10 cellular contexts compared by ENCODE assay signal in genomic region chr2:241895732-241896641, GRCh38. TPM values are rescaled to one million over a fixed set of nuclear protein-coding genes. Genes with fewer than 3 reads are reported as not detected.
A peak's percentile ranks its signal among the peaks of the same experiment; 100 is the strongest.
DNase-seq lines count a peak whose midpoint lies in the region; ATAC-seq, FAIRE-seq and TF ChIP-seq lines count a peak whose summit lies in the region.
"Had no signal": no experiment of that assay in that cellular context is flagged by ENCODE, and none has a peak within 500 bp of the region (broad histone marks: within the 10 kb centered on the region; RNA-seq: fewer than 3 reads in every experiment).

No MANE protein-coding gene starts in this region.

- FAIRE-seq in kidney (lab: Jason Lieb, UNC) = no peak
- FAIRE-seq: G401.6 had no signal

- no peak overlapping the region for H3K27ac ChIP-seq in kidney (ENCODE audit: low read depth in 2 of 2, low read length in 2 of 2)
- H3K27ac ChIP-seq: SJSA1 had no signal

- peak; percentile 15 for DNase-seq in activated gamma-delta T cell treated with anti-CD3 and anti-CD28 coated beads, Interleukin-2, amount 50 U/mL, for 16 hours (ENCODE audit: low read depth)
- DNase-seq in activated gamma-delta T cell treated with Interleukin-2 at 50 U/mL for 16 hours (no peak), kidney (peak; percentile 88), type B pancreatic cell (ENCODE audit: extremely low spot score, unreplicated experiment) (peak; percentile 67)
- DNase-seq in activated naive CD8-positive, alpha-beta T cell treated with anti-CD3 and anti-CD28 coated beads, Interleukin-2, amount 50 U/mL, for 24 hours = no peak

- H3K36me3 ChIP-seq in kidney (ENCODE audit: control insufficient read depth in 1 of 2, insufficient read depth in 2 of 2, low read length in 2 of 2) = no peaks in the 10 kb centered on the region
- H3K36me3 ChIP-seq: SJSA1 had no signal

- peaks cover 0 to 9% of the 10 kb centered on the region in 2 donors for H3K4me1 ChIP-seq in kidney (ENCODE audit: control insufficient read depth in 1 of 2, insufficient read depth in 1 of 2, low read depth in 1 of 2, low read length in 2 of 2)
- H3K4me1 ChIP-seq: SJSA1 had no signal

- peaks cover 2% of the 10 kb centered on the region for H3K27me3 Mint-ChIP-seq in activated naive CD8-positive, alpha-beta T cell treated with anti-CD3 and anti-CD28 coated beads, Interleukin-2, amount 50 U/mL, for 24 hours
- H3K27me3 Mint-ChIP-seq in type B pancreatic cell = no peaks in the 10 kb centered on the region

- TF ChIP-seq CTCF in kidney (IDR thresholded peaks at IDR 0.05; ENCODE audit: borderline replicate concordance, extremely low read depth, insufficient read depth) (no peak), type B pancreatic cell (conservative IDR thresholded peaks at IDR 0.05) (no peak)

- H3K27ac Mint-ChIP-seq in activated naive CD8-positive, alpha-beta T cell treated with anti-CD3 and anti-CD28 coated beads, Interleukin-2, amount 50 U/mL, for 24 hours = peak overlapping the region; percentile 98
- peak overlapping the region; percentile 83 for H3K27ac Mint-ChIP-seq in type B pancreatic cell

- no peak overlapping the region for H3K4me3 ChIP-seq in kidney (ENCODE audit: low read length in 2 of 2)
- H3K4me3 ChIP-seq: SJSA1 had no signal

- no peaks in the 10 kb centered on the region for H3K9me3 ChIP-seq in kidney (ENCODE audit: control insufficient read depth in 1 of 2, low read length in 2 of 2)
- H3K9me3 ChIP-seq: SJSA1 had no signal

- intact Hi-C loops in kidney (cut with DNase I) = no loop called here

- peak; percentile 56 for ATAC-seq in activated naive CD8-positive, alpha-beta T cell treated with anti-CD3 and anti-CD28 coated beads, Interleukin-2, amount 50 U/mL, for 24 hours
- ATAC-seq in HG03460 (IDR thresholded peaks at IDR 0.05; ENCODE audit: unreplicated experiment) = no peak
- no peak for ATAC-seq in HG02852 (IDR thresholded peaks at IDR 0.05; ENCODE audit: unreplicated experiment)
- ATAC-seq in GM21723 (IDR thresholded peaks at IDR 0.05; ENCODE audit: unreplicated experiment) = no peak

- H3K9ac ChIP-seq in kidney (ENCODE audit: low read length in 2 of 2) = no peak overlapping the region

- peaks cover 6% of the 10 kb centered on the region for H3K4me1 Mint-ChIP-seq in activated naive CD8-positive, alpha-beta T cell treated with anti-CD3 and anti-CD28 coated beads, Interleukin-2, amount 50 U/mL, for 24 hours
- peaks cover 18% of the 10 kb centered on the region for H3K4me1 Mint-ChIP-seq in type B pancreatic cell (ENCODE audit: unreplicated experiment)

- H3K9me3 Mint-ChIP-seq in activated naive CD8-positive, alpha-beta T cell treated with anti-CD3 and anti-CD28 coated beads, Interleukin-2, amount 50 U/mL, for 24 hours = peaks cover 4% of the 10 kb centered on the region
- H3K9me3 Mint-ChIP-seq in type B pancreatic cell = no peaks in the 10 kb centered on the region

- peak overlapping the region; percentile 69 for H3K4me3 Mint-ChIP-seq in activated naive CD8-positive, alpha-beta T cell treated with anti-CD3 and anti-CD28 coated beads, Interleukin-2, amount 50 U/mL, for 24 hours
- peak overlapping the region; percentile 36 for H3K4me3 Mint-ChIP-seq in type B pancreatic cell

- peaks cover 9% of the 10 kb centered on the region for H3K36me3 Mint-ChIP-seq in activated naive CD8-positive, alpha-beta T cell treated with anti-CD3 and anti-CD28 coated beads, Interleukin-2, amount 50 U/mL, for 24 hours (ENCODE audit: low read depth)
- no peaks in the 10 kb centered on the region for H3K36me3 Mint-ChIP-seq in type B pancreatic cell

RNA-seq across cellular contexts. Expression of gene RTP5, which starts 26.5 kb away (rescaled TPM):
- 0.13 TPM for total RNA-seq in kidney
- not detected for polyA plus RNA-seq in kidney (ENCODE audit: insufficient read depth, low read depth, low replicate concordance)
- not detected in 2 replicates for total RNA-seq in type B pancreatic cell (ENCODE audit: low replicate concordance)
- total RNA-seq: SJSA1 had no signal

RNA-seq across cellular contexts. Expression of gene PDCD1, which starts 37.3 kb away (rescaled TPM):
- 1.6 TPM for total RNA-seq in kidney
- polyA plus RNA-seq in kidney (ENCODE audit: insufficient read depth, low read depth, low replicate concordance) = 0.49 TPM
- total RNA-seq in type B pancreatic cell (ENCODE audit: low replicate concordance) = not detected in 2 replicates
- total RNA-seq: SJSA1 had no signal

Comparison
In these comparisons a context has a peak if more than half of its experiments do, and no peak if none do; other contexts are left out.
1. DNase-seq: peak in activated gamma-delta T cell treated with anti-CD3 and anti-CD28 coated beads, Interleukin-2, amount 50 U/mL, for 16 hours (single experiment), kidney (single experiment) and type B pancreatic cell (single experiment); none in activated gamma-delta T cell treated with Interleukin-2 at 50 U/mL for 16 hours (single experiment) and activated naive CD8-positive, alpha-beta T cell treated with anti-CD3 and anti-CD28 coated beads, Interleukin-2, amount 50 U/mL, for 24 hours (single experiment).